ENCODE assay signal across 1 cellular context in genomic region chr3:46479021-46479420, GRCh38.
TF ChIP-seq lines count a peak whose summit lies in the region.

No MANE protein-coding gene starts in this region.

TF ChIP-seq in IMR-90, 13 proteins besides CTCF, POLR2A, EP300 and RAD21:
- TF ChIP-seq CEBPB (IDR thresholded peaks at IDR 0.05; ENCODE audit: low read depth, low read length) (no peak), ELK1 (IDR thresholded peaks at IDR 0.05; ENCODE audit: borderline replicate concordance, low read depth, low read length) (no peak), RFX5 (IDR thresholded peaks at IDR 0.05; ENCODE audit: low read depth, low read length) (no peak), MAZ (IDR thresholded peaks at IDR 0.05; ENCODE audit: borderline replicate concordance, low read depth, low read length) (no peak), MAFK (IDR thresholded peaks at IDR 0.05; ENCODE audit: low read depth, low read length) (no peak), SMC3 (IDR thresholded peaks at IDR 0.05; ENCODE audit: low read depth, low read length) (no peak), BHLHE40 (IDR thresholded peaks at IDR 0.05; ENCODE audit: low read depth, low read length) (no peak), RCOR1 (IDR thresholded peaks at IDR 0.05; ENCODE audit: insufficient replicate concordance, low read length) (no peak), CHD1 (IDR thresholded peaks at IDR 0.05; ENCODE audit: low read depth, low read length) (no peak), MXI1 (IDR thresholded peaks at IDR 0.05; ENCODE audit: borderline replicate concordance, low read depth, low read length) (no peak), NFE2L2 (IDR thresholded peaks at IDR 0.05; ENCODE audit: low read depth, low read length) (no peak), USF2 (IDR thresholded peaks at IDR 0.05; ENCODE audit: low read depth, low read length) (no peak), FOS (IDR thresholded peaks at IDR 0.05; ENCODE audit: low read depth, low read length) (no peak)
